ENCODE assay signal across 21 cellular contexts in the genomic region with DNA sequence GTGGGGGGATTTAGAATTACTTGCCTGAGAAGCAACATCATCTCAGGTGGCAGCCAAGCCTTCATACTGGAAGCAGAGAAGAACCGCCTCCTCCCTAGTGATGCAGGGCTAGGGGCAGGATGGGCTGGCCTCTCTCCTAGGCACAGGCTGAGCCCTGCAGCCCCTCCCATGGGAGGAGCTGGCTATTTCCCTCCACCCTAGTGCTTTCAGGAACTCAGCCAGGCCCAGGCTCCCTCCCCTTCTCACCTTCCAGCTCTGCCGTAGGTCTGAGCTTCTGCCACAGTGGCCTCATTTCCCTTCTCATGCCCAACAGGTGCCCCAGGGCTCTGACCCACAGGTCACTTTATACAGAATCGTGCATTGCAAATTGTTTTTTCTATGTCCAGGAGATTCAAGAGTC. TPM values are rescaled to one million over a fixed set of nuclear protein-coding genes. Genes with fewer than 3 reads are reported as not detected.
DNase-seq lines count a peak whose midpoint lies in the region; ATAC-seq and FAIRE-seq lines count a peak whose summit lies in the region.
"Had no signal": no experiment of that assay in that cellular context is flagged by ENCODE, and none has a peak within 500 bp of the region (broad histone marks: within the 10 kb centered on the region; RNA-seq: fewer than 3 reads in every experiment).

No MANE protein-coding gene starts in this region.

- no peaks in the 10 kb centered on the region for H3K9me3 Mint-ChIP-seq in activated naive CD8-positive, alpha-beta T cell treated with anti-CD3 and anti-CD28 coated beads for 36 hours
- H3K9me3 Mint-ChIP-seq in activated naive CD8-positive, alpha-beta T cell treated with anti-CD3 and anti-CD28 coated beads, Interleukin-2, amount 50 U/mL, for 24 hours: no peaks in the 10 kb centered on the region
- no peaks in the 10 kb centered on the region for H3K9me3 Mint-ChIP-seq in activated CD8-positive, alpha-beta T cell treated with anti-CD3 and anti-CD28 coated beads, Interleukin-2, amount 10 ng/mL, durations not matched to agents 7 days and 5 days (ENCODE audit: insufficient read depth)
- H3K9me3 Mint-ChIP-seq: activated T-cell treated with anti-CD3 and anti-CD28 coated beads, Interleukin-2, amount 50 U/mL, for 24 hours had no signal

- ATAC-seq in activated naive CD8-positive, alpha-beta T cell treated with anti-CD3 and anti-CD28 coated beads, Interleukin-2, amount 50 U/mL, for 24 hours: no peak
- ATAC-seq in activated CD8-positive, alpha-beta T cell treated with anti-CD3 and anti-CD28 coated beads, Interleukin-2, amount 10 ng/mL, durations not matched to agents 7 days and 5 days: peak; percentile 47
- no peak for ATAC-seq in HG03135 (IDR thresholded peaks at IDR 0.05; ENCODE audit: unreplicated experiment)
- ATAC-seq: activated CD4-positive, CD25-positive, alpha-beta regulatory T cell treated with anti-CD3 and anti-CD28 coated beads, Interleukin-2, amount 50 U/mL, for 24 hours; heart right ventricle; left lobe of liver; naive thymus-derived CD4-positive, alpha-beta T cell had no signal

- no peaks in the 10 kb centered on the region for H3K4me1 ChIP-seq in small intestine (ENCODE audit: control insufficient read depth in 2 of 2, insufficient read depth in 1 of 2, low read depth in 1 of 2, low read length in 1 of 2)
- H3K4me1 ChIP-seq: esophagus squamous epithelium, heart right ventricle had no signal

- WGBS in small intestine, 3 donors: 18 to 54% (median 22%) methylated on average over 3 of the region's 3 CpGs

- no peaks in the 10 kb centered on the region for H3K27me3 ChIP-seq in small intestine (ENCODE audit: control insufficient read depth in 2 of 2, insufficient read depth in 2 of 2, low read length in 2 of 2)

- H3K36me3 ChIP-seq in small intestine (ENCODE audit: control insufficient read depth in 2 of 2, insufficient read depth in 2 of 2, low read length in 2 of 2): no peaks in the 10 kb centered on the region
- H3K36me3 ChIP-seq: esophagus squamous epithelium, heart right ventricle had no signal

- CTCF ChIA-PET in activated CD8-positive, alpha-beta T cell treated with anti-CD3 and anti-CD28 coated beads, Interleukin-2, amount 10 ng/mL, durations not matched to agents 7 days and 5 days (lab: Charles Lee): no interaction called here

- H3K4me1 Mint-ChIP-seq in activated naive CD8-positive, alpha-beta T cell treated with anti-CD3 and anti-CD28 coated beads for 36 hours: peaks cover 2% of the 10 kb centered on the region
- peaks cover 7% of the 10 kb centered on the region for H3K4me1 Mint-ChIP-seq in activated naive CD8-positive, alpha-beta T cell treated with anti-CD3 and anti-CD28 coated beads, Interleukin-2, amount 50 U/mL, for 24 hours
- H3K4me1 Mint-ChIP-seq in activated CD8-positive, alpha-beta T cell treated with anti-CD3 and anti-CD28 coated beads, Interleukin-2, amount 10 ng/mL, durations not matched to agents 7 days and 5 days (ENCODE audit: low read depth): no peaks in the 10 kb centered on the region

- POLR2A ChIA-PET in activated CD8-positive, alpha-beta T cell treated with anti-CD3 and anti-CD28 coated beads, Interleukin-2, amount 10 ng/mL, durations not matched to agents 7 days and 5 days (lab: Charles Lee): interaction anchor here (0.6 to 0.7 kb wide), 2 partner anchors 56 to 245 kb away, joined by 3 read pairs; no protein-coding TSS in a partner anchor

- peaks cover 4% of the 10 kb centered on the region for H3K27me3 Mint-ChIP-seq in activated naive CD8-positive, alpha-beta T cell treated with anti-CD3 and anti-CD28 coated beads for 36 hours
- peaks cover 21% of the 10 kb centered on the region for H3K27me3 Mint-ChIP-seq in activated naive CD8-positive, alpha-beta T cell treated with anti-CD3 and anti-CD28 coated beads, Interleukin-2, amount 50 U/mL, for 24 hours
- peaks cover 3% of the 10 kb centered on the region for H3K27me3 Mint-ChIP-seq in activated CD8-positive, alpha-beta T cell treated with anti-CD3 and anti-CD28 coated beads, Interleukin-2, amount 10 ng/mL, durations not matched to agents 7 days and 5 days (ENCODE audit: low read depth)

- H3K9me3 ChIP-seq in small intestine (ENCODE audit: control insufficient read depth, low read depth): no peaks in the 10 kb centered on the region
- H3K9me3 ChIP-seq: esophagus squamous epithelium, heart right ventricle had no signal

- no peak for FAIRE-seq in small intestine (lab: Jason Lieb, UNC)
- FAIRE-seq: urothelium cell line had no signal

- H3K4me3 Mint-ChIP-seq in activated naive CD8-positive, alpha-beta T cell treated with anti-CD3 and anti-CD28 coated beads for 36 hours: no peak overlapping the region
- no peak overlapping the region for H3K4me3 Mint-ChIP-seq in activated naive CD8-positive, alpha-beta T cell treated with anti-CD3 and anti-CD28 coated beads, Interleukin-2, amount 50 U/mL, for 24 hours
- no peak overlapping the region for H3K4me3 Mint-ChIP-seq in activated CD8-positive, alpha-beta T cell treated with anti-CD3 and anti-CD28 coated beads, Interleukin-2, amount 10 ng/mL, durations not matched to agents 7 days and 5 days
- H3K4me3 Mint-ChIP-seq: activated T-cell treated with anti-CD3 and anti-CD28 coated beads, Interleukin-2, amount 50 U/mL, for 24 hours had no signal

- no peak overlapping the region for H3K27ac ChIP-seq in small intestine (ENCODE audit: low read depth in 1 of 2, low read length in 1 of 2)
- H3K27ac ChIP-seq: coronary artery, esophagus squamous epithelium, heart right ventricle had no signal

- no peak overlapping the region for H3K27ac Mint-ChIP-seq in activated naive CD8-positive, alpha-beta T cell treated with anti-CD3 and anti-CD28 coated beads for 36 hours
- no peak overlapping the region for H3K27ac Mint-ChIP-seq in activated naive CD8-positive, alpha-beta T cell treated with anti-CD3 and anti-CD28 coated beads, Interleukin-2, amount 50 U/mL, for 24 hours
- H3K27ac Mint-ChIP-seq in activated CD8-positive, alpha-beta T cell treated with anti-CD3 and anti-CD28 coated beads, Interleukin-2, amount 10 ng/mL, durations not matched to agents 7 days and 5 days: no peak overlapping the region
- H3K27ac Mint-ChIP-seq: activated T-cell treated with anti-CD3 and anti-CD28 coated beads, Interleukin-2, amount 50 U/mL, for 24 hours; naive thymus-derived CD4-positive, alpha-beta T cell had no signal

- peak; percentile 16 for DNase-seq in activated naive CD8-positive, alpha-beta T cell treated with anti-CD3 and anti-CD28 coated beads for 36 hours
- DNase-seq in activated naive CD8-positive, alpha-beta T cell treated with anti-CD3 and anti-CD28 coated beads, Interleukin-2, amount 50 U/mL, for 24 hours: no peak
- DNase-seq in NCI-H2029 (lab: John Stamatoyannopoulos, UW) (peak; percentile 56), small intestine (peak; percentile 31), NCI-H510A (lab: John Stamatoyannopoulos, UW) (no peak)
- DNase-seq in activated CD8-positive, alpha-beta T cell treated with anti-CD3 and anti-CD28 coated beads, Interleukin-2, amount 10 ng/mL, durations not matched to agents 7 days and 5 days: no peak
- no peak for DNase-seq in stimulated activated CD8-positive, alpha-beta memory T cell treated with anti-CD3 and anti-CD28 coated beads, Interleukin-4, amount 100 ng/mL, for 48 hours
- DNase-seq: activated T-cell treated with anti-CD3 and anti-CD28 coated beads, Interleukin-2, amount 50 U/mL, for 24 hours; AML-193; anterior cingulate cortex; esophagus squamous epithelium; heart right ventricle; naive thymus-derived CD4-positive, alpha-beta T cell; NCI-H1092 treated with DMSO at 0.1 percent for 48 hours; stimulated activated CD4-positive, alpha-beta T cell treated with anti-CD3 and anti-CD28 coated beads, Interleukin-1b, Interleukin-23, amount 100 ng/mL, for 48 hours had no signal

- peaks cover 2% of the 10 kb centered on the region for H3K36me3 Mint-ChIP-seq in activated naive CD8-positive, alpha-beta T cell treated with anti-CD3 and anti-CD28 coated beads for 36 hours
- H3K36me3 Mint-ChIP-seq in activated naive CD8-positive, alpha-beta T cell treated with anti-CD3 and anti-CD28 coated beads, Interleukin-2, amount 50 U/mL, for 24 hours (ENCODE audit: low read depth): no peaks in the 10 kb centered on the region
- H3K36me3 Mint-ChIP-seq in activated CD8-positive, alpha-beta T cell treated with anti-CD3 and anti-CD28 coated beads, Interleukin-2, amount 10 ng/mL, durations not matched to agents 7 days and 5 days (ENCODE audit: low read depth): no peaks in the 10 kb centered on the region
- H3K36me3 Mint-ChIP-seq: naive thymus-derived CD4-positive, alpha-beta T cell had no signal

- no peak overlapping the region for H3K4me3 ChIP-seq in small intestine (ENCODE audit: low read depth in 1 of 2, low read length in 2 of 2)
- H3K4me3 ChIP-seq: coronary artery, esophagus squamous epithelium, heart right ventricle had no signal

RNA-seq across cellular contexts. Expression of a gene that starts 31.0 kb away (rescaled TPM):
- total RNA-seq in activated naive CD8-positive, alpha-beta T cell treated with anti-CD3 and anti-CD28 coated beads for 36 hours: 10 to 100 TPM; 33.6 to 34.4 TPM
- total RNA-seq in activated CD8-positive, alpha-beta T cell treated with anti-CD3 and anti-CD28 coated beads, Interleukin-2, amount 10 ng/mL, durations not matched to agents 7 days and 5 days: 10 to 100 TPM; 55.2 to 58.1 TPM
- 10 to 100 TPM in 1 of 3 donors, 1 to 10 TPM in 2; 1.4 to 11.6 (median 1.6) TPM for polyA plus RNA-seq in small intestine
- polyA plus RNA-seq: naive thymus-derived CD4-positive, alpha-beta T cell had no signal

RNA-seq across cellular contexts. Expression of a gene that starts 31.0 kb away (rescaled TPM):
- not detected for total RNA-seq in activated naive CD8-positive, alpha-beta T cell treated with anti-CD3 and anti-CD28 coated beads for 36 hours
- not detected for total RNA-seq in activated CD8-positive, alpha-beta T cell treated with anti-CD3 and anti-CD28 coated beads, Interleukin-2, amount 10 ng/mL, durations not matched to agents 7 days and 5 days
- 1 to 10 TPM in 1 of 3 donors, under 1 TPM in 1, not detected in 1; 0.27 to 1.2 TPM for polyA plus RNA-seq in small intestine
- total RNA-seq: esophagus squamous epithelium; left lobe of liver; naive thymus-derived CD4-positive, alpha-beta T cell; renal cortical epithelial cell had no signal
- polyA plus RNA-seq: naive thymus-derived CD4-positive, alpha-beta T cell had no signal

RNA-seq across cellular contexts. Expression of a gene that starts 52.8 kb away (rescaled TPM):
- 1 to 10 TPM; 6.3 TPM for total RNA-seq in activated naive CD8-positive, alpha-beta T cell treated with anti-CD3 and anti-CD28 coated beads for 36 hours
- 10 to 100 TPM; 21.0 to 21.1 TPM for total RNA-seq in activated CD8-positive, alpha-beta T cell treated with anti-CD3 and anti-CD28 coated beads, Interleukin-2, amount 10 ng/mL, durations not matched to agents 7 days and 5 days
- 10 to 100 TPM in 1 of 3 donors, 1 to 10 TPM in 2; 5.8 to 21.3 (median 8.6) TPM for polyA plus RNA-seq in small intestine

Comparison
In these comparisons a context has a peak if more than half of its experiments do, and no peak if none do; other contexts are left out.
1. DNase-seq: peak in activated naive CD8-positive, alpha-beta T cell treated with anti-CD3 and anti-CD28 coated beads for 36 hours (single experiment), NCI-H2029 (single experiment) and small intestine (single experiment); none in activated naive CD8-positive, alpha-beta T cell treated with anti-CD3 and anti-CD28 coated beads, Interleukin-2, amount 50 U/mL, for 24 hours (single experiment), activated CD8-positive, alpha-beta T cell treated with anti-CD3 and anti-CD28 coated beads, Interleukin-2, amount 10 ng/mL, durations not matched to agents 7 days and 5 days (single experiment), NCI-H510A (single experiment) and stimulated activated CD8-positive, alpha-beta memory T cell treated with anti-CD3 and anti-CD28 coated beads, Interleukin-4, amount 100 ng/mL, for 48 hours (single experiment).